Comparison of ENCODE assay signal across 8 cellular contexts in genomic region chr10:74175510-74176379, GRCh38. TPM values are rescaled to one million over a fixed set of nuclear protein-coding genes. Genes with fewer than 3 reads are reported as not detected.
DNase-seq lines count a peak whose midpoint lies in the region; ATAC-seq and TF ChIP-seq lines count a peak whose summit lies in the region.

No MANE protein-coding gene starts in this region.

- no peaks in the 10 kb centered on the region for H3K36me3 Mint-ChIP-seq in natural killer cell

- intact Hi-C loops in colonic mucosa (cut with DNase I) (no loop called here), natural killer cell (cut with micrococcal nuclease) (loop anchor here (1.0 to 5.0 kb wide), 4 partner anchors 24 to 1035 kb away; partner anchors contain the start of genes ADK, KAT6B, VDAC2 and ZSWIM8)

- H3K9me3 ChIP-seq in BLaER1 (no peaks in the 10 kb centered on the region), Karpas-422 (ENCODE audit: low read length) (no peaks in the 10 kb centered on the region), colonic mucosa (no peaks in the 10 kb centered on the region)

- H3K36me3 ChIP-seq in BLaER1 (no peaks in the 10 kb centered on the region), Karpas-422 (ENCODE audit: insufficient read depth, low read length) (no peaks in the 10 kb centered on the region), colonic mucosa (no peaks in the 10 kb centered on the region)

- no peaks in the 10 kb centered on the region for H3K27me3 Mint-ChIP-seq in natural killer cell (ENCODE audit: low read depth in 2 of 2)

- no peaks in the 10 kb centered on the region for H3K9me2 ChIP-seq in Karpas-422 (replicated peaks; ENCODE audit: insufficient read depth, low read length)

- H3K27ac Mint-ChIP-seq in natural killer cell = peak overlapping the region; percentile 91 to 95

- no peaks in the 10 kb centered on the region for H3K9me3 Mint-ChIP-seq in natural killer cell

- H3K9ac ChIP-seq in BLaER1 (peak overlapping the region; percentile 84), Karpas-422 (ENCODE audit: low read length) (peak overlapping the region; percentile 95), colonic mucosa (ENCODE audit: low read depth in 2 of 2, low read length in 2 of 2) (peak overlapping the region; percentile 86 to 87)

- no peaks in the 10 kb centered on the region for H3K27me3 ChIP-seq in BLaER1
- no peaks in the 10 kb centered on the region for H3K27me3 ChIP-seq in Karpas-422 (ENCODE audit: low read length)
- no peaks in the 10 kb centered on the region for H3K27me3 ChIP-seq in colonic mucosa

- no peak for TF ChIP-seq CTCF in colonic mucosa (IDR thresholded peaks at IDR 0.05)
- TF ChIP-seq CTCF in natural killer cell (IDR thresholded peaks at IDR 0.05) = no peak
- no peak for TF ChIP-seq CTCF in GM13976 (IDR thresholded peaks at IDR 0.05; ENCODE audit: borderline replicate concordance, control extremely low read depth, extremely low read depth, insufficient read depth, missing control alignments)

- in situ Hi-C loops in GM13976 (cut with MboI; ENCODE audit: low sequenced_read_pairs, unreplicated experiment) = no loop called here

- H3K4me3 ChIP-seq in BLaER1 (peak overlapping the region; percentile 77), Karpas-422 (ENCODE audit: low read length) (peak overlapping the region; percentile 96), colonic mucosa (peak overlapping the region; percentile 58)

- H3K79me2 ChIP-seq in Karpas-422 (ENCODE audit: low read length) = peaks cover 39% of the 10 kb centered on the region

- peaks cover 48% of the 10 kb centered on the region for H3K4me1 ChIP-seq in BLaER1
- peaks cover 41% of the 10 kb centered on the region for H3K4me1 ChIP-seq in Karpas-422 (ENCODE audit: low read length)
- H3K4me1 ChIP-seq in colonic mucosa = peaks cover 3% of the 10 kb centered on the region

- peak overlapping the region; percentile 84 for H2AFZ ChIP-seq in Karpas-422 (ENCODE audit: low read length)

- peak overlapping the region; percentile 97 for H3K4me3 Mint-ChIP-seq in natural killer cell

- H3K27ac ChIP-seq in BLaER1 (peak overlapping the region; percentile 89), Karpas-422 (ENCODE audit: low read length) (peak overlapping the region; percentile 71), colonic mucosa (peak overlapping the region; percentile 77)

- H4K20me1 ChIP-seq in BLaER1 (no peaks in the 10 kb centered on the region), Karpas-422 (ENCODE audit: insufficient read depth, low read depth, low read length) (no peaks in the 10 kb centered on the region)

- DNase-seq in Karpas-422 = no peak
- DNase-seq in colonic mucosa = no peak
- DNase-seq in natural killer cell = no peak
- DNase-seq in GM13976 (ENCODE audit: low spot score) = no peak
- DNase-seq in glomerular visceral epithelial cell (ENCODE audit: extremely low spot score) = no peak
- no peak for DNase-seq in CD1c-positive myeloid dendritic cell (ENCODE audit: extremely low spot score)
- no peak for DNase-seq in effector CD4-positive, alpha-beta T cell

- no peak for ATAC-seq in natural killer cell

- H3K4me2 ChIP-seq in BLaER1 = peak overlapping the region; percentile 87
- peak overlapping the region; percentile 79 for H3K4me2 ChIP-seq in Karpas-422 (ENCODE audit: low read depth, low read length, poor library complexity, severe bottlenecking)

- H3K4me1 Mint-ChIP-seq in natural killer cell = peaks cover 15 to 32% of the 10 kb centered on the region in 2 donors

RNA-seq across cellular contexts. Expression of gene ADK, which starts 24.7 kb away (rescaled TPM):
- 29.0 and 41.4 TPM in 2 replicates for total RNA-seq in Karpas-422 (2014; rRNA removed; shearing (Covaris generic); ENCODE audit: low replicate concordance)
- total RNA-seq in colonic mucosa (10 to 100 TPM; 20.2 to 27.6 TPM), natural killer cell (10 to 100 TPM; 13.4 to 16.1 (median 14.1) TPM)

RNA-seq across cellular contexts. Expression of gene AP3M1, which starts 25.1 kb away (rescaled TPM):
- 19.4 and 52.9 TPM in 2 replicates for total RNA-seq in Karpas-422 (2014; rRNA removed; shearing (Covaris generic); ENCODE audit: low replicate concordance)
- total RNA-seq in colonic mucosa = 10 to 100 TPM; 30.5 to 31.7 TPM
- 10 to 100 TPM; 40.6 to 48.8 (median 41.5) TPM for total RNA-seq in natural killer cell
